10 cellular contexts compared by ENCODE assay signal in the genomic region with DNA sequence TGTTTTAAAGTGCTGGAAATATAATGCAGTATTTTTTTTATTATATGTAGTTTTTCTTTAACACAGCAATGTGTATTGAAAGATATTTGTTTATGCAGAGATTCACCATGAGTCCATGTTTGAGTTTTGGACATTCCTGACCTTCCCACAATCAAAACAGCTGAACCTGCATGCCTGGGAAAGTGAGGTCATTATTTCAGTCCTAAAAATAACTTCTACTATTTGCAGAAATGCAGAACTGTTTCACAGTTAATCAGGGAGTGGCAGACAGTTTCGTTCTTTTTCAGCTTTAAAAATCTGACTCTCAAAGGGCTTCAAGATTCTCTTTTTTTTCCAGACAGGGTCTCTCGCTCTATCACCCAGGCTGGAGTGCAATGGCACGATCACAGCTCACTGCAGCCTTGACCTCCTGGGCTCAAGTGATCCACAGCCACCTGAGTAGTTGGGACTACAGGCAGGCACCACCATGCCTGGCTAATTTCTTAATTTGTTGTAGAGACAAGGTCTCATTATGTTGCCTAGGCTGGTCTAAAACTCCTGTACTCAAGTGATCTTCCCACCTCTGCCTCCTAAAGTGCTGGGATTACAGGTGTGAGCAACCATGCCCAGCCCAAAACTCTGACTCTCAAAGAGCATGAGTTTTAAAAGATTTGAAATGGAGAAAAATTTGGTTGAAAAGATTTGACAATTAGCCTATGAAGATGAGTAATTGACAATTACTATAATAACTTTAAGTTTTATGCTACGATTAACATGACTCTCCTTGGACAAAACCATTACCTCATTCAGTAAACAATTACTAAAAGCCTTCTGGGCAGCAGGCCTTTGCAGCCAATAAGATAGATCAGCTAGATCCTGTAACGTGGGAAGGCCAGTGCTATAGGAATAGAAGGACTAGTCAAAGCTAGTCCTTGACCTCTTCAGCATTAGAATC. TPM values are rescaled to one million over a fixed set of nuclear protein-coding genes. Genes with fewer than 3 reads are reported as not detected.
DNase-seq lines count a peak whose midpoint lies in the region; ATAC-seq, FAIRE-seq and TF ChIP-seq lines count a peak whose summit lies in the region.
"Had no signal": no experiment of that assay in that cellular context is flagged by ENCODE, and none has a peak within 500 bp of the region (broad histone marks: within the 10 kb centered on the region; RNA-seq: fewer than 3 reads in every experiment).

No MANE protein-coding gene starts in this region.

- DNase-seq in HT1080 (ENCODE audit: low read depth) (peak; percentile 9), bronchial epithelial cell (ENCODE audit: low read depth) (peak; percentile 90), WERI-Rb-1 (no peak), neuronal stem cell (ENCODE audit: low spot score) (no peak)
- DNase-seq: NCI-H1048 had no signal

- no CpG with 5 or more reads among the region's 5 CpGs for WGBS in neuronal stem cell (ENCODE audit: extremely low coverage in 2 of 2, insufficient read length in 2 of 2, insufficient replicate concordance in 1 of 2), 2 donors

- FAIRE-seq in bronchial epithelial cell (lab: Jason Lieb, UNC): no peak

- H3K27ac ChIP-seq in C4-2B: 0 out of 2 replicates have a peak overlapping the region, but pooled peaks have one; percentile 12
- peak overlapping the region; percentile 68 for H3K27ac ChIP-seq in muscle layer of duodenum (ENCODE audit: low read length)
- H3K27ac ChIP-seq in WERI-Rb-1: no peak overlapping the region
- no peak overlapping the region for H3K27ac ChIP-seq in neuronal stem cell (replicated peaks; ENCODE audit: low read length)

- H3K14ac ChIP-seq in neuronal stem cell (ENCODE audit: low read length): no peak overlapping the region

- H3K4ac ChIP-seq in neuronal stem cell (ENCODE audit: low read length): no peak overlapping the region

- H2AK5ac ChIP-seq in neuronal stem cell (ENCODE audit: low read depth, low read length): no peak overlapping the region

- peaks cover 12% of the 10 kb centered on the region for H3K36me3 ChIP-seq in bronchial epithelial cell (ENCODE audit: control insufficient read depth, insufficient read depth, low read length)
- H3K36me3 ChIP-seq in muscle layer of duodenum (ENCODE audit: control insufficient read depth in 1 of 2, insufficient read depth in 2 of 2, low read length in 2 of 2): peaks cover 46 to 58% of the 10 kb centered on the region in 2 donors
- H3K36me3 ChIP-seq in WERI-Rb-1: peaks cover 42% of the 10 kb centered on the region
- peaks cover 20 to 73% of the 10 kb centered on the region in 2 donors for H3K36me3 ChIP-seq in neuronal stem cell (replicated peaks in 1 of 2; ENCODE audit: control insufficient read depth in 2 of 2, insufficient read depth in 2 of 2, low read length in 2 of 2)

- H2BK120ac ChIP-seq in neuronal stem cell (ENCODE audit: low read depth, low read length): no peak overlapping the region

- no peak overlapping the region for H2BK15ac ChIP-seq in neuronal stem cell (ENCODE audit: low read length)

- H3K18ac ChIP-seq in neuronal stem cell (ENCODE audit: low read length): no peak overlapping the region

- no peaks in the 10 kb centered on the region for H3K79me1 ChIP-seq in neuronal stem cell (ENCODE audit: low read depth, low read length)

- no peak overlapping the region for H3K9ac ChIP-seq in neuronal stem cell (ENCODE audit: low read depth, low read length, poor library complexity)

- H4K91ac ChIP-seq in neuronal stem cell (ENCODE audit: low read depth, low read length, poor library complexity): no peak overlapping the region

- H2BK12ac ChIP-seq in neuronal stem cell (ENCODE audit: low read length): no peak overlapping the region

- H3K4me3 ChIP-seq in bronchial epithelial cell (ENCODE audit: low read depth, low read length): no peak overlapping the region
- H3K4me3 ChIP-seq in muscle layer of duodenum (ENCODE audit: low read depth in 1 of 2, low read length in 2 of 2): no peak overlapping the region
- H3K4me3 ChIP-seq in WERI-Rb-1 (ENCODE audit: low read depth, low read length): no peak overlapping the region
- no peak overlapping the region for H3K4me3 ChIP-seq in neuronal stem cell (ENCODE audit: low read length in 2 of 2)
- H3K4me3 ChIP-seq: skin epidermis had no signal

- H3K4me1 ChIP-seq in muscle layer of duodenum (ENCODE audit: control insufficient read depth in 1 of 2, insufficient read depth in 2 of 2, low read length in 2 of 2) (peaks cover 12 to 33% of the 10 kb centered on the region in 2 donors), neuronal stem cell (ENCODE audit: control insufficient read depth in 2 of 2, insufficient read depth in 1 of 2, low read depth in 1 of 2, low read length in 2 of 2) (no peaks in the 10 kb centered on the region)

- TF ChIP-seq CTCF in C4-2B (conservative IDR thresholded peaks at IDR 0.05) (no peak), bronchial epithelial cell (IDR thresholded peaks at IDR 0.05; ENCODE audit: insufficient read depth, low read length, severe bottlenecking) (no peak), WERI-Rb-1 (IDR thresholded peaks at IDR 0.05; ENCODE audit: low read depth, low read length) (no peak)

- H3K23ac ChIP-seq in neuronal stem cell (ENCODE audit: low read depth, low read length, poor library complexity): no peak overlapping the region

- H3K4me2 ChIP-seq in neuronal stem cell (ENCODE audit: insufficient read depth, low read length, poor library complexity, severe bottlenecking): no peak overlapping the region

- H2BK5ac ChIP-seq in neuronal stem cell (ENCODE audit: low read length): no peak overlapping the region

- H3K9me3 ChIP-seq in muscle layer of duodenum (ENCODE audit: control insufficient read depth in 1 of 2, low read length in 2 of 2) (no peaks in the 10 kb centered on the region), WERI-Rb-1 (ENCODE audit: severe bottlenecking) (no peaks in the 10 kb centered on the region), neuronal stem cell (replicated peaks in 1 of 2; ENCODE audit: control insufficient read depth in 2 of 2, insufficient read depth in 1 of 2, low read depth in 1 of 2, low read length in 2 of 2) (no peaks in the 10 kb centered on the region)

- H3K27me3 ChIP-seq in bronchial epithelial cell (ENCODE audit: control insufficient read depth, insufficient read depth, low read length) (no peaks in the 10 kb centered on the region), muscle layer of duodenum (ENCODE audit: low read depth, low read length) (no peaks in the 10 kb centered on the region), WERI-Rb-1 (ENCODE audit: insufficient read depth, low read depth, severe bottlenecking) (no peaks in the 10 kb centered on the region), neuronal stem cell (ENCODE audit: control insufficient read depth in 3 of 3, insufficient read depth in 3 of 3, low read depth in 1 of 3, low read length in 3 of 3) (no peaks in the 10 kb centered on the region)

- H4K8ac ChIP-seq in neuronal stem cell (ENCODE audit: low read depth, low read length): no peak overlapping the region

- ATAC-seq in GM21423 (IDR thresholded peaks at IDR 0.05; ENCODE audit: unreplicated experiment) (no peak), HG03342 (IDR thresholded peaks at IDR 0.05; ENCODE audit: unreplicated experiment) (no peak)

- H2AFZ ChIP-seq in neuronal stem cell (ENCODE audit: low read length): no peak overlapping the region

RNA-seq across cellular contexts. Expression of a gene that starts 5.0 kb away (rescaled TPM):
- total RNA-seq in HT1080 (2014; rRNA removed; shearing (Covaris generic)): 353 and 399 TPM in 2 replicates
- 516 and 540 TPM in 2 replicates for polyA plus RNA-seq in HT1080 (2015; cell fraction: cytosol; rRNA removed)
- 279 and 297 TPM in 2 replicates for polyA plus RNA-seq in HT1080 (2015; cell fraction: nucleus; rRNA removed)
- total RNA-seq in bronchial epithelial cell: 610 and 649 TPM in 2 replicates
- 132 TPM for polyA plus RNA-seq in neuronal stem cell (2013, experiment 1 of 2)
- polyA plus RNA-seq in neuronal stem cell (2013, experiment 2 of 2): 130 TPM

RNA-seq across cellular contexts. Expression of a gene that starts 9.4 kb away (rescaled TPM):
- 521 and 591 TPM in 2 replicates for total RNA-seq in HT1080 (2014; rRNA removed; shearing (Covaris generic))
- 378 and 405 TPM in 2 replicates for polyA plus RNA-seq in HT1080 (2015; cell fraction: cytosol; rRNA removed)
- polyA plus RNA-seq in HT1080 (2015; cell fraction: nucleus; rRNA removed): 254 and 260 TPM in 2 replicates
- total RNA-seq in bronchial epithelial cell: 702 and 937 TPM in 2 replicates
- polyA plus RNA-seq in neuronal stem cell (2013, experiment 1 of 2): 183 TPM
- 185 TPM for polyA plus RNA-seq in neuronal stem cell (2013, experiment 2 of 2)

RNA-seq across cellular contexts. Expression of a gene that starts 37.2 kb away (rescaled TPM):
- not detected in 2 replicates for total RNA-seq in HT1080 (2014; rRNA removed; shearing (Covaris generic))
- polyA plus RNA-seq in HT1080 (2015; cell fraction: cytosol; rRNA removed): 0.03 and 0.07 TPM in 2 replicates
- polyA plus RNA-seq in HT1080 (2015; cell fraction: nucleus; rRNA removed): 0.04 and 0.09 TPM in 2 replicates
- total RNA-seq in bronchial epithelial cell: 0.26 and 0.38 TPM in 2 replicates
- polyA plus RNA-seq in neuronal stem cell (2013, experiment 1 of 2): 0.42 TPM
- 0.46 TPM for polyA plus RNA-seq in neuronal stem cell (2013, experiment 2 of 2)

Comparison
In these comparisons a context has a peak if more than half of its experiments do, and no peak if none do; other contexts are left out.
1. H3K27ac ChIP-seq: peak in C4-2B (single experiment) and muscle layer of duodenum (single experiment); none in WERI-Rb-1 (single experiment) and neuronal stem cell (single experiment).
2. DNase-seq: peak in HT1080 (single experiment) and bronchial epithelial cell (single experiment); none in WERI-Rb-1 (single experiment) and neuronal stem cell (single experiment).